In genomic region chr3:25576836-25577454, GRCh38 we compare ENCODE assay signal across 1 cellular context.
TF ChIP-seq lines count a peak whose summit lies in the region.

No MANE protein-coding gene starts in this region.

TF ChIP-seq in H1, 55 proteins besides CTCF, POLR2A, EP300 and RAD21 (continued from another document):
- no peak for TF ChIP-seq BRCA1 (IDR thresholded peaks at IDR 0.05; ENCODE audit: low read depth, low read length)
- TF ChIP-seq SIRT6 (IDR thresholded peaks at IDR 0.05; ENCODE audit: low read length): no peak
- TF ChIP-seq POLR2AphosphoS5 (IDR thresholded peaks at IDR 0.05; ENCODE audit: low read depth, low read length): no peak
- TF ChIP-seq CBX5 (IDR thresholded peaks at IDR 0.05; ENCODE audit: low read depth, low read length): no peak
- no peak for TF ChIP-seq CBX8 (IDR thresholded peaks at IDR 0.05; ENCODE audit: borderline replicate concordance, low read depth, low read length)
- no peak for TF ChIP-seq CHD1 (IDR thresholded peaks at IDR 0.05; ENCODE audit: low read depth, low read length)
- TF ChIP-seq CEBPB (IDR thresholded peaks at IDR 0.05; ENCODE audit: low read depth, low read length): no peak
TF ChIP-seq in H1: peak in this region for 0.
